Comparison of ENCODE assay signal across 10 cellular contexts in genomic region chr1:27142464-27142863, GRCh38. TPM values are rescaled to one million over a fixed set of nuclear protein-coding genes. Genes with fewer than 3 reads are reported as not detected.
DNase-seq lines count a peak whose midpoint lies in the region; ATAC-seq, FAIRE-seq and TF ChIP-seq lines count a peak whose summit lies in the region.
"Had no signal": no experiment of that assay in that cellular context is flagged by ENCODE, and none has a peak within 500 bp of the region (broad histone marks: within the 10 kb centered on the region; RNA-seq: fewer than 3 reads in every experiment).

No MANE protein-coding gene starts in this region.

- no peaks in the 10 kb centered on the region for H3K9me3 ChIP-seq in T-helper 17 cell (ENCODE audit: control insufficient read depth, low read length, poor library complexity, severe bottlenecking)

- intact Hi-C loops in sciatic nerve (cut with DNase I) = no loop called here

- no peaks in the 10 kb centered on the region for H3K9me3 Mint-ChIP-seq in stimulated activated naive CD8-positive, alpha-beta T cell treated with anti-CD3 and anti-CD28 coated beads, Interleukin-15, Interleukin-2, amounts not matched to agents 100 ng/mL and 50 ng/mL, for 24 hours
- H3K9me3 Mint-ChIP-seq in chondrocyte (ENCODE audit: low read depth) = no peaks in the 10 kb centered on the region

- H3K36me3 Mint-ChIP-seq in T-helper 17 cell (ENCODE audit: low read depth) = no peaks in the 10 kb centered on the region
- H3K36me3 Mint-ChIP-seq in stimulated activated naive CD8-positive, alpha-beta T cell treated with anti-CD3 and anti-CD28 coated beads, Interleukin-15, Interleukin-2, amounts not matched to agents 100 ng/mL and 50 ng/mL, for 24 hours (ENCODE audit: low read depth) = peaks cover 8% of the 10 kb centered on the region
- peaks cover 3% of the 10 kb centered on the region for H3K36me3 Mint-ChIP-seq in chondrocyte (ENCODE audit: low read depth)

- ATAC-seq in T-helper 17 cell (peak; percentile 30), sciatic nerve (no peak)

- DNase-seq in activated CD8-positive, alpha-beta memory T cell treated with anti-CD3 and anti-CD28 coated beads for 24 hours = peak; percentile 61
- no peak for DNase-seq in activated CD8-positive, alpha-beta memory T cell treated with anti-CD3 and anti-CD28 coated beads, Interleukin-2, amount 50 U/mL, for 48 hours
- DNase-seq in T-helper 17 cell (no peak), epithelial cell of prostate (ENCODE audit: low read depth, low spot score) (peak; percentile 55), chondrocyte (ENCODE audit: low spot score) (no peak), sciatic nerve (ENCODE audit: low spot score) (no peak), RCC 7860 (ENCODE audit: low spot score) (no peak)
- DNase-seq: NCI-H2107 had no signal

- no peak for FAIRE-seq in RCC 7860 (lab: Jason Lieb, UNC)
- FAIRE-seq: islet of Langerhans had no signal

- H3K27ac Mint-ChIP-seq in T-helper 17 cell = peak overlapping the region; percentile 14
- peak overlapping the region; percentile 47 for H3K27ac Mint-ChIP-seq in stimulated activated naive CD8-positive, alpha-beta T cell treated with anti-CD3 and anti-CD28 coated beads, Interleukin-15, Interleukin-2, amounts not matched to agents 100 ng/mL and 50 ng/mL, for 24 hours
- no peak overlapping the region for H3K27ac Mint-ChIP-seq in chondrocyte (ENCODE audit: unreplicated experiment)

- H3K4me1 Mint-ChIP-seq in T-helper 17 cell = peaks cover 31% of the 10 kb centered on the region
- H3K4me1 Mint-ChIP-seq in stimulated activated naive CD8-positive, alpha-beta T cell treated with anti-CD3 and anti-CD28 coated beads, Interleukin-15, Interleukin-2, amounts not matched to agents 100 ng/mL and 50 ng/mL, for 24 hours (ENCODE audit: low read depth) = peaks cover 58% of the 10 kb centered on the region
- peaks cover 77% of the 10 kb centered on the region for H3K4me1 Mint-ChIP-seq in chondrocyte (ENCODE audit: low read depth)

- peak overlapping the region; percentile 21 for H3K27ac ChIP-seq in epithelial cell of prostate

- H3K27me3 Mint-ChIP-seq in T-helper 17 cell (no peaks in the 10 kb centered on the region), chondrocyte (ENCODE audit: low read depth) (no peaks in the 10 kb centered on the region)
- no peaks in the 10 kb centered on the region for H3K27me3 Mint-ChIP-seq in stimulated activated naive CD8-positive, alpha-beta T cell treated with anti-CD3 and anti-CD28 coated beads, Interleukin-15, Interleukin-2, amounts not matched to agents 100 ng/mL and 50 ng/mL, for 24 hours

- TF ChIP-seq CTCF in chondrocyte (IDR thresholded peaks at IDR 0.05) = no peak

- H3K4me3 Mint-ChIP-seq in T-helper 17 cell (no peak overlapping the region), chondrocyte (ENCODE audit: unreplicated experiment) (no peak overlapping the region)
- no peak overlapping the region for H3K4me3 Mint-ChIP-seq in stimulated activated naive CD8-positive, alpha-beta T cell treated with anti-CD3 and anti-CD28 coated beads, Interleukin-15, Interleukin-2, amounts not matched to agents 100 ng/mL and 50 ng/mL, for 24 hours

RNA-seq across cellular contexts. Expression of gene SLC9A1, which starts 12.5 kb away (rescaled TPM):
- total RNA-seq in T-helper 17 cell (10 to 100 TPM; 21.4 to 30.4 TPM), chondrocyte (53.9 to 55.4 TPM (median 54.6 TPM) in 3 replicates), sciatic nerve (17.3 TPM)

Comparison
In these comparisons a context has a peak if more than half of its experiments do, and no peak if none do; other contexts are left out.
1. DNase-seq: peak in activated CD8-positive, alpha-beta memory T cell treated with anti-CD3 and anti-CD28 coated beads for 24 hours (single experiment) and epithelial cell of prostate (single experiment); none in activated CD8-positive, alpha-beta memory T cell treated with anti-CD3 and anti-CD28 coated beads, Interleukin-2, amount 50 U/mL, for 48 hours (single experiment), T-helper 17 cell (0 of 3), chondrocyte (single experiment), sciatic nerve (single experiment) and RCC 7860 (single experiment).